Comparison of ENCODE assay signal across 2 cellular contexts in the genomic region with DNA sequence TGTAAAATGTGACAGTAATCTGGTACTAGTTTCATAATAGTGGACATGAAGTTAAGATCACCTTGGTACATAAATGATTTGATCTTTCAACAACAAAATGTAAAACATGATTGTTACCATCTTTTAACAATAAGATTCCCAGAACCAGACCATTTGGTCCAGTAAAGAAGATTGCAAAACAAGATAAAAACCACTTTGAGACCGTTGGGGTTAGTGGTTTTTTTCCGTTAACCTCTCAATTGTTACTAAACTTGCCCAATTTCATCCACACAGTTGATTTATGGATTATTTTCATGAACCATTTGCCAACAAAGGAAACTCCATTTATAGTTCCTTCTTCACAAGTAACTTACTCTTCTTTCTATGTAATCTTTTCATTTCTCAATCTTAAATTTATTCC.
TF ChIP-seq lines count a peak whose summit lies in the region.

No MANE protein-coding gene starts in this region.

TF ChIP-seq in A549, 52 proteins besides CTCF, POLR2A, EP300 and RAD21 (continued from another document):
- TF ChIP-seq, protein P1, sequence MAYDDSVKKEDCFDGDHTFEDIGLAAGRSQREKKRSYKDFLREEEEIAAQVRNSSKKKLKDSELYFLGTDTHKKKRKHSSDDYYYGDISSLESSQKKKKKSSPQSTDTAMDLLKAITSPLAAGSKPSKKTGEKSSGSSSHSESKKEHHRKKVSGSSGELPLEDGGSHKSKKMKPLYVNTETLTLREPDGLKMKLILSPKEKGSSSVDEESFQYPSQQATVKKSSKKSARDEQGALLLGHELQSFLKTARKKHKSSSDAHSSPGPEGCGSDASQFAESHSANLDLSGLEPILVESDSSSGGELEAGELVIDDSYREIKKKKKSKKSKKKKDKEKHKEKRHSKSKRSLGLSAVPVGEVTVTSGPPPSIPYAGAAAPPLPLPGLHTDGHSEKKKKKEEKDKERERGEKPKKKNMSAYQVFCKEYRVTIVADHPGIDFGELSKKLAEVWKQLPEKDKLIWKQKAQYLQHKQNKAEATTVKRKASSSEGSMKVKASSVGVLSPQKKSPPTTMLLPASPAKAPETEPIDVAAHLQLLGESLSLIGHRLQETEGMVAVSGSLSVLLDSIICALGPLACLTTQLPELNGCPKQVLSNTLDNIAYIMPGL (CRISPR knock-in tag; IDR thresholded peaks at IDR 0.05; ENCODE audit: borderline replicate concordance): no peak
- TF ChIP-seq EHMT2 (IDR thresholded peaks at IDR 0.05; ENCODE audit: low read depth) (no peak), HOXB13 (CRISPR knock-in tag; IDR thresholded peaks at IDR 0.05; ENCODE audit: low read depth) (no peak), NFE2L2 (conservative IDR thresholded peaks at IDR 0.05; ENCODE audit: low read length) (no peak)
- TF ChIP-seq, protein P2, sequence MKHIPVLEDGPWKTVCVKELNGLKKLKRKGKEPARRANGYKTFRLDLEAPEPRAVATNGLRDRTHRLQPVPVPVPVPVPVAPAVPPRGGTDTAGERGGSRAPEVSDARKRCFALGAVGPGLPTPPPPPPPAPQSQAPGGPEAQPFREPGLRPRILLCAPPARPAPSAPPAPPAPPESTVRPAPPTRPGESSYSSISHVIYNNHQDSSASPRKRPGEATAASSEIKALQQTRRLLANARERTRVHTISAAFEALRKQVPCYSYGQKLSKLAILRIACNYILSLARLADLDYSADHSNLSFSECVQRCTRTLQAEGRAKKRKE (CRISPR knock-in tag; IDR thresholded peaks at IDR 0.05; ENCODE audit: low read depth): no peak
- TF ChIP-seq, protein P3, sequence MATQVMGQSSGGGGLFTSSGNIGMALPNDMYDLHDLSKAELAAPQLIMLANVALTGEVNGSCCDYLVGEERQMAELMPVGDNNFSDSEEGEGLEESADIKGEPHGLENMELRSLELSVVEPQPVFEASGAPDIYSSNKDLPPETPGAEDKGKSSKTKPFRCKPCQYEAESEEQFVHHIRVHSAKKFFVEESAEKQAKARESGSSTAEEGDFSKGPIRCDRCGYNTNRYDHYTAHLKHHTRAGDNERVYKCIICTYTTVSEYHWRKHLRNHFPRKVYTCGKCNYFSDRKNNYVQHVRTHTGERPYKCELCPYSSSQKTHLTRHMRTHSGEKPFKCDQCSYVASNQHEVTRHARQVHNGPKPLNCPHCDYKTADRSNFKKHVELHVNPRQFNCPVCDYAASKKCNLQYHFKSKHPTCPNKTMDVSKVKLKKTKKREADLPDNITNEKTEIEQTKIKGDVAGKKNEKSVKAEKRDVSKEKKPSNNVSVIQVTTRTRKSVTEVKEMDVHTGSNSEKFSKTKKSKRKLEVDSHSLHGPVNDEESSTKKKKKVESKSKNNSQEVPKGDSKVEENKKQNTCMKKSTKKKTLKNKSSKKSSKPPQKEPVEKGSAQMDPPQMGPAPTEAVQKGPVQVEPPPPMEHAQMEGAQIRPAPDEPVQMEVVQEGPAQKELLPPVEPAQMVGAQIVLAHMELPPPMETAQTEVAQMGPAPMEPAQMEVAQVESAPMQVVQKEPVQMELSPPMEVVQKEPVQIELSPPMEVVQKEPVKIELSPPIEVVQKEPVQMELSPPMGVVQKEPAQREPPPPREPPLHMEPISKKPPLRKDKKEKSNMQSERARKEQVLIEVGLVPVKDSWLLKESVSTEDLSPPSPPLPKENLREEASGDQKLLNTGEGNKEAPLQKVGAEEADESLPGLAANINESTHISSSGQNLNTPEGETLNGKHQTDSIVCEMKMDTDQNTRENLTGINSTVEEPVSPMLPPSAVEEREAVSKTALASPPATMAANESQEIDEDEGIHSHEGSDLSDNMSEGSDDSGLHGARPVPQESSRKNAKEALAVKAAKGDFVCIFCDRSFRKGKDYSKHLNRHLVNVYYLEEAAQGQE (IDR thresholded peaks at IDR 0.05): no peak
- TF ChIP-seq, protein P4, sequence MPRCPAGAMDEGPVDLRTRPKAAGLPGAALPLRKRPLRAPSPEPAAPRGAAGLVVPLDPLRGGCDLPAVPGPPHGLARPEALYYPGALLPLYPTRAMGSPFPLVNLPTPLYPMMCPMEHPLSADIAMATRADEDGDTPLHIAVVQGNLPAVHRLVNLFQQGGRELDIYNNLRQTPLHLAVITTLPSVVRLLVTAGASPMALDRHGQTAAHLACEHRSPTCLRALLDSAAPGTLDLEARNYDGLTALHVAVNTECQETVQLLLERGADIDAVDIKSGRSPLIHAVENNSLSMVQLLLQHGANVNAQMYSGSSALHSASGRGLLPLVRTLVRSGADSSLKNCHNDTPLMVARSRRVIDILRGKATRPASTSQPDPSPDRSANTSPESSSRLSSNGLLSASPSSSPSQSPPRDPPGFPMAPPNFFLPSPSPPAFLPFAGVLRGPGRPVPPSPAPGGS (IDR thresholded peaks at IDR 0.05): no peak

TF ChIP-seq in K562, 482 proteins besides CTCF, POLR2A, EP300 and RAD21 (continued from another document):
- TF ChIP-seq, protein P5, sequence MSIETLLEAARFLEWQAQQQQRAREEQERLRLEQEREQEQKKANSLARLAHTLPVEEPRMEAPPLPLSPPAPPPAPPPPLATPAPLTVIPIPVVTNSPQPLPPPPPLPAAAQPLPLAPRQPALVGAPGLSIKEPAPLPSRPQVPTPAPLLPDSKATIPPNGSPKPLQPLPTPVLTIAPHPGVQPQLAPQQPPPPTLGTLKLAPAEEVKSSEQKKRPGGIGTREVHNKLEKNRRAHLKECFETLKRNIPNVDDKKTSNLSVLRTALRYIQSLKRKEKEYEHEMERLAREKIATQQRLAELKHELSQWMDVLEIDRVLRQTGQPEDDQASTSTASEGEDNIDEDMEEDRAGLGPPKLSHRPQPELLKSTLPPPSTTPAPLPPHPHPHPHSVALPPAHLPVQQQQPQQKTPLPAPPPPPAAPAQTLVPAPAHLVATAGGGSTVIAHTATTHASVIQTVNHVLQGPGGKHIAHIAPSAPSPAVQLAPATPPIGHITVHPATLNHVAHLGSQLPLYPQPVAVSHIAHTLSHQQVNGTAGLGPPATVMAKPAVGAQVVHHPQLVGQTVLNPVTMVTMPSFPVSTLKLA (conservative IDR thresholded peaks at IDR 0.05): no peak
- TF ChIP-seq MEIS2 (IDR thresholded peaks at IDR 0.05; ENCODE audit: partially characterized antibody): peak; percentile 10
- TF ChIP-seq, protein P6, sequence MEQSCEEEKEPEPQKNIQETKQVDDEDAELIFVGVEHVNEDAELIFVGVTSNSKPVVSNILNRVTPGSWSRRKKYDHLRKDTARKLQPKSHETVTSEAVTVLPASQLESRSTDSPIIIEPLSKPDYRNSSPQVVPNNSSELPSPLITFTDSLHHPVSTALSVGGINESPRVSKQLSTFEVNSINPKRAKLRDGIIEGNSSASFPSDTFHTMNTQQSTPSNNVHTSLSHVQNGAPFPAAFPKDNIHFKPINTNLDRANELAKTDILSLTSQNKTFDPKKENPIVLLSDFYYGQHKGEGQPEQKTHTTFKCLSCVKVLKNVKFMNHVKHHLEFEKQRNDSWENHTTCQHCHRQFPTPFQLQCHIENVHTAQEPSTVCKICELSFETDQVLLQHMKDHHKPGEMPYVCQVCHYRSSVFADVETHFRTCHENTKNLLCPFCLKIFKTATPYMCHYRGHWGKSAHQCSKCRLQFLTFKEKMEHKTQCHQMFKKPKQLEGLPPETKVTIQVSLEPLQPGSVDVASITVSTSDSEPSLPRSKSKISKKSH (CRISPR knock-in tag; IDR thresholded peaks at IDR 0.05): no peak
- TF ChIP-seq ELF1 (tag; IDR thresholded peaks at IDR 0.05): no peak
